In genomic region chr11:71456831-71457230, GRCh38 we compare ENCODE assay signal across 24 cellular contexts. TPM values are rescaled to one million over a fixed set of nuclear protein-coding genes. Genes with fewer than 3 reads are reported as not detected.
DNase-seq lines count a peak whose midpoint lies in the region; ATAC-seq and TF ChIP-seq lines count a peak whose summit lies in the region.
"Had no signal": no experiment of that assay in that cellular context is flagged by ENCODE, and none has a peak within 500 bp of the region (broad histone marks: within the 10 kb centered on the region; RNA-seq: fewer than 3 reads in every experiment).

No MANE protein-coding gene starts in this region.

- H3K4me1 ChIP-seq in Loucy (ENCODE audit: insufficient read depth, low read length, poor library complexity, severe bottlenecking), result peaks cover 21% of the 10 kb centered on the region

- H3K4me3 ChIP-seq in Loucy (ENCODE audit: low read length, poor library complexity, severe bottlenecking), result no peak overlapping the region
- H3K4me3 ChIP-seq: BLaER1 treated with 17β-estradiol and CSF1 and Interleukin-3, amounts not matched to agents 10 nM and 100 nM; GM12878 had no signal

- no peaks in the 10 kb centered on the region for H3K9me2 ChIP-seq in Loucy (replicated peaks; ENCODE audit: low read depth, low read length)

- peaks cover 30% of the 10 kb centered on the region for H3K4me1 Mint-ChIP-seq in activated T-helper 17 cell treated with anti-CD3 and anti-CD28 coated beads, Interleukin-2, amount 50 U/mL, for 72 hours

- intact Hi-C loops in Right ventricle myocardium superior (cut with DNase I) (no loop called here), left ventricle myocardium superior (cut with micrococcal nuclease) (no loop called here), posterior vena cava (cut with DNase I) (no loop called here)

- H3K36me3 Mint-ChIP-seq in activated T-helper 17 cell treated with anti-CD3 and anti-CD28 coated beads, Interleukin-2, amount 50 U/mL, for 72 hours (ENCODE audit: low read depth), result peaks cover 85% of the 10 kb centered on the region

- peaks cover 9% of the 10 kb centered on the region for H4K20me1 ChIP-seq in Loucy (ENCODE audit: insufficient read depth, low read length, poor library complexity, severe bottlenecking)

- no peak overlapping the region for H3K4me3 Mint-ChIP-seq in activated T-helper 17 cell treated with anti-CD3 and anti-CD28 coated beads, Interleukin-2, amount 50 U/mL, for 72 hours

- H3F3A ChIP-seq in Loucy (ENCODE audit: low read depth), result peaks cover 4% of the 10 kb centered on the region; the same call in 1 of the 2 replicates

- H3K27me3 Mint-ChIP-seq in activated T-helper 17 cell treated with anti-CD3 and anti-CD28 coated beads, Interleukin-2, amount 50 U/mL, for 72 hours, result no peaks in the 10 kb centered on the region
- H3K27me3 Mint-ChIP-seq: CD4-positive, alpha-beta memory T cell; IgD-negative memory B cell had no signal

- H3K4me2 ChIP-seq in Loucy (ENCODE audit: low read depth, low read length, poor library complexity, severe bottlenecking), result no peak overlapping the region
- H3K4me2 ChIP-seq: BLaER1 treated with 17β-estradiol and CSF1 and Interleukin-3, amounts not matched to agents 10 nM and 100 nM; KMS-11 had no signal

- no peaks in the 10 kb centered on the region for H3K27me3 ChIP-seq in Loucy (ENCODE audit: insufficient read depth, low read length, poor library complexity, severe bottlenecking)
- H3K27me3 ChIP-seq: BLaER1 treated with 17β-estradiol and CSF1 and Interleukin-3, amounts not matched to agents 10 nM and 100 nM had no signal

- no peak for TF ChIP-seq CTCF in Loucy (conservative IDR thresholded peaks at IDR 0.05; ENCODE audit: low read length)

- no peaks in the 10 kb centered on the region for H3K9me3 Mint-ChIP-seq in activated T-helper 17 cell treated with anti-CD3 and anti-CD28 coated beads, Interleukin-2, amount 50 U/mL, for 72 hours
- H3K9me3 Mint-ChIP-seq: CD4-positive, alpha-beta memory T cell; IgD-negative memory B cell had no signal

- ATAC-seq in Right ventricle myocardium superior (ENCODE audit: poor library complexity) (no peak), left ventricle myocardium superior (no peak), HG03135 (IDR thresholded peaks at IDR 0.05; ENCODE audit: unreplicated experiment) (no peak)
- ATAC-seq in activated T-helper 17 cell treated with anti-CD3 and anti-CD28 coated beads, Interleukin-2, amount 50 U/mL, for 72 hours (replicated peaks), result no peak
- ATAC-seq: GM12878, PC-3 had no signal

- peaks cover 46% of the 10 kb centered on the region for H3K79me2 ChIP-seq in Loucy (ENCODE audit: insufficient read depth, low read length)

- H3K27ac Mint-ChIP-seq in activated T-helper 17 cell treated with anti-CD3 and anti-CD28 coated beads, Interleukin-2, amount 50 U/mL, for 72 hours, result peak overlapping the region; percentile 7

- H2AFZ ChIP-seq in Loucy (ENCODE audit: low read length), result no peak overlapping the region

- H3K9ac ChIP-seq in Loucy (ENCODE audit: low read depth, low read length, poor library complexity, severe bottlenecking), result peak overlapping the region; percentile 16
- H3K9ac ChIP-seq: KMS-11 had no signal

- no peaks in the 10 kb centered on the region for H3K9me3 ChIP-seq in Loucy (ENCODE audit: insufficient read depth, low read depth, low read length)
- H3K9me3 ChIP-seq: BLaER1 treated with 17β-estradiol and CSF1 and Interleukin-3, amounts not matched to agents 10 nM and 100 nM had no signal

- DNase-seq in Right ventricle myocardium superior (peak; percentile 10), left ventricle myocardium superior (no peak), posterior vena cava (ENCODE audit: low spot score) (peak; percentile 53), hippocampal formation (lab: John Stamatoyannopoulos, UW) (no peak)
- DNase-seq: CD4-positive, alpha-beta memory T cell; COR-L47; HCEC 1CT; NCI-H1048; NCI-H1417; NCI-H1694; NCI-H2029 treated with DMSO at 0.1 percent for 48 hours; NCI-H446 treated with DMSO at 0.1 percent for 48 hours; NCI-H526; NCI-H82; NK-92 treated with Interleukin-12 subunit alpha and Interleukin-12 subunit beta, amount 100 ng/mL, for 24 hours; PC-3; SHP77 had no signal

- H3K36me3 ChIP-seq in Loucy (ENCODE audit: insufficient read depth, low read length), result peaks cover 50% of the 10 kb centered on the region; the same call in 1 of the 2 replicates

RNA-seq across cellular contexts. Expression of gene NADSYN1, which starts 3.8 kb away (rescaled TPM):
- total RNA-seq in Right ventricle myocardium superior, result 18.5 TPM
- total RNA-seq in left ventricle myocardium superior, result 20.5 TPM
- total RNA-seq in activated T-helper 17 cell treated with anti-CD3 and anti-CD28 coated beads, Interleukin-2, amount 50 U/mL, for 72 hours, result 100 to 1,000 TPM; 108 to 152 TPM
- total RNA-seq in posterior vena cava, result 10 to 100 TPM; 38.7 to 48.1 TPM

RNA-seq across cellular contexts. Expression of gene DHCR7, which starts 8.6 kb away (rescaled TPM):
- total RNA-seq in Right ventricle myocardium superior, result 48.5 TPM
- total RNA-seq in left ventricle myocardium superior, result 41.3 TPM
- 10 to 100 TPM; 38.8 to 67.1 TPM for total RNA-seq in activated T-helper 17 cell treated with anti-CD3 and anti-CD28 coated beads, Interleukin-2, amount 50 U/mL, for 72 hours
- total RNA-seq in posterior vena cava, result 10 to 100 TPM; 14.9 to 15.5 TPM

Comparison
In these comparisons a context has a peak if more than half of its experiments do, and no peak if none do; other contexts are left out.
1. DNase-seq: peak in Right ventricle myocardium superior (single experiment) and posterior vena cava (single experiment); none in left ventricle myocardium superior (single experiment) and hippocampal formation (0 of 2).